In the genomic region with DNA sequence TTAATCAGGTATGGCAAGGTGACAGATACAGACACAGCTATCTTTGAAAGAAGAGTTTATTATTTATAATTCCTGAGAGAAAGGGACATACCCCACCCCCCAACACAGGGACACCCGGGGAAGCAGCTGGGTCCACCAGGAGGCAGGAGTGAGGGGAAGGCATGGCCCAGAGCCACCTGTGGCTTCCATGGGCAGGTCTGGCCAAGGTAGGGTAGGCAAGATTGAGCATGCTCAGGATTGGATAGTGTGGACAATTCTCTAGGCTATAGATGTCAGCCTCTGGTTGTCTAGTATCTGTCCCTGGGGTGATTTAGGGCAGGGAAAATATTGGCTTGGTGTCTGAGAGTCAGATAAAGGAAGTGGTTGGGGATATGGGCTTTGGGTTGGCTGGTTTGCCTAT, we compare ENCODE assay signal across 2 cellular contexts.
TF ChIP-seq lines count a peak whose summit lies in the region.

No MANE protein-coding gene starts in this region.

TF ChIP-seq in K562, 482 proteins besides CTCF, POLR2A, EP300 and RAD21:
- 0 out of 2 replicates have a peak, but pooled peaks have one; percentile 13 for TF ChIP-seq PKNOX1 (IDR thresholded peaks at IDR 0.05)
- no peak for TF ChIP-seq ASH1L (IDR thresholded peaks at IDR 0.05; ENCODE audit: borderline replicate concordance, low read depth, partially characterized antibody)
- peak; percentile 15 for TF ChIP-seq MEIS2 (IDR thresholded peaks at IDR 0.05; ENCODE audit: partially characterized antibody)
- TF ChIP-seq PBX2 (CRISPR knock-in tag; IDR thresholded peaks at IDR 0.05; ENCODE audit: low read depth): no peak
- 0 out of 2 replicates have a peak, but pooled peaks have one; percentile 23 for TF ChIP-seq PBX2 (tag; conservative IDR thresholded peaks at IDR 0.05; ENCODE audit: low read depth)
- TF ChIP-seq XRCC3 (IDR thresholded peaks at IDR 0.05): no peak
- no peak for TF ChIP-seq KLF13 (tag; IDR thresholded peaks at IDR 0.05; ENCODE audit: borderline replicate concordance, low read depth)
- TF ChIP-seq ARID1B (IDR thresholded peaks at IDR 0.05): no peak
- no peak for TF ChIP-seq FIP1L1 (IDR thresholded peaks at IDR 0.05; ENCODE audit: low read depth, low read length, poor library complexity, severe bottlenecking)
- no peak for TF ChIP-seq TAF15 (IDR thresholded peaks at IDR 0.05; ENCODE audit: low read depth, low read length)
- TF ChIP-seq, protein P1, sequence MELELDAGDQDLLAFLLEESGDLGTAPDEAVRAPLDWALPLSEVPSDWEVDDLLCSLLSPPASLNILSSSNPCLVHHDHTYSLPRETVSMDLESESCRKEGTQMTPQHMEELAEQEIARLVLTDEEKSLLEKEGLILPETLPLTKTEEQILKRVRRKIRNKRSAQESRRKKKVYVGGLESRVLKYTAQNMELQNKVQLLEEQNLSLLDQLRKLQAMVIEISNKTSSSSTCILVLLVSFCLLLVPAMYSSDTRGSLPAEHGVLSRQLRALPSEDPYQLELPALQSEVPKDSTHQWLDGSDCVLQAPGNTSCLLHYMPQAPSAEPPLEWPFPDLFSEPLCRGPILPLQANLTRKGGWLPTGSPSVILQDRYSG (tag; conservative IDR thresholded peaks at IDR 0.05; ENCODE audit: low read depth): no peak
- no peak for TF ChIP-seq NFIX (CRISPR knock-in tag; IDR thresholded peaks at IDR 0.05; ENCODE audit: low read depth)

TF ChIP-seq in GM12891, 5 proteins besides CTCF, POLR2A, EP300 and RAD21:
- no peak for TF ChIP-seq POLR2AphosphoS5 (IDR thresholded peaks at IDR 0.05; ENCODE audit: low read depth, low read length)
- TF ChIP-seq SPI1 (IDR thresholded peaks at IDR 0.05; ENCODE audit: low read depth, low read length): no peak
- TF ChIP-seq PAX5 (IDR thresholded peaks at IDR 0.05; ENCODE audit: insufficient read depth, low read length, severe bottlenecking): no peak
- TF ChIP-seq TAF1 (IDR thresholded peaks at IDR 0.05; ENCODE audit: low read depth, low read length): no peak
- no peak for TF ChIP-seq POU2F2 (IDR thresholded peaks at IDR 0.05; ENCODE audit: low read depth, low read length)
